In genomic region chr1:2909797-2910196, GRCh38 we compare ENCODE assay signal across 1 cellular context.
A peak's percentile ranks its signal among the peaks of the same experiment; 100 is the strongest.
TF ChIP-seq lines count a peak whose summit lies in the region.

No MANE protein-coding gene starts in this region.

TF ChIP-seq in HEK293, 187 proteins besides CTCF, POLR2A, EP300 and RAD21 (continued from another document):
- TF ChIP-seq ZNF26 (tag by site-specific recombination; IDR thresholded peaks at IDR 0.05) (no peak), GLIS2 (tag by site-specific recombination; IDR thresholded peaks at IDR 0.05) (peak; percentile 57; the same call in 1 of the 2 replicates), ZNF146 (tag by site-specific recombination; IDR thresholded peaks at IDR 0.05) (no peak), GLIS1 (tag by site-specific recombination; IDR thresholded peaks at IDR 0.05) (peak; percentile 96), WT1 (tag by site-specific recombination; IDR thresholded peaks at IDR 0.05) (no peak), ZNF837 (tag by site-specific recombination; IDR thresholded peaks at IDR 0.05) (no peak), ZNF24 (tag by site-specific recombination; IDR thresholded peaks at IDR 0.05) (no peak), ZNF148 (tag by site-specific recombination; IDR thresholded peaks at IDR 0.05; ENCODE audit: borderline replicate concordance) (no peak), KLF7 (tag by site-specific recombination; IDR thresholded peaks at IDR 0.05; ENCODE audit: borderline replicate concordance) (no peak), ZNF121 (tag by site-specific recombination; IDR thresholded peaks at IDR 0.05) (no peak)
TF ChIP-seq in HEK293: peak in this region for 2.
